35 cellular contexts compared by ENCODE assay signal in the genomic region with DNA sequence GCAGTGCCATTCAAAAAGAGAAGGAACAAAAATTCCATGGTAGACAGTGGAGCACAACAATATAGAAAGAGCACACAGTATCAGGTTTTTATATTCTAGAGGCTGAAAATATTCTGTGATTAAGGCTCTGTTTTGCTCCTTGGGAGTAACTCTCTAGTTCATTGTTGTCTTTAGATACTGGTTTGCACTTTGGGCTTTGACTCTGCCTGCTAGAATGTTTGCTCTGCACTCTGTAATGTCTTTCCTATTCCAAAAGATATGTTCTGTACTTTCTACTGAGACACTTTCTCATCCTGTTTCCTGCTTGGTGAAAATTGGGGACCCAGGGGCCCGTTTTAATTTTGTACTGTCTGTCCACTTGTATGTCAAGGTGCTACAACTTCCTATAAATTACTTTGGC.
"Had no signal": no experiment of that assay in that cellular context is flagged by ENCODE, and none has a peak within 500 bp of the region (broad histone marks: within the 10 kb centered on the region; RNA-seq: fewer than 3 reads in every experiment).

No MANE protein-coding gene starts in this region.

- H3K36me3 ChIP-seq: MG63 had no signal

- H3K27ac ChIP-seq: KMS-11 had no signal

- H3K9ac ChIP-seq: KMS-11 had no signal

- H3K4me2 ChIP-seq: KMS-11 had no signal

- H3K9me3 ChIP-seq: MG63 had no signal

- DNase-seq: Karpas-422, Kasumi-1, MG63, MM.1S, MV-4-11, NCI-H1048, NCI-H1092, NCI-H1092 treated with DMSO at 0.1 percent for 48 hours, NCI-H1105, NCI-H1105 treated with DMSO at 0.1 percent for 48 hours, NCI-H1417, NCI-H1417 treated with DMSO at 0.1 percent for 48 hours, NCI-H1436, NCI-H1436 treated with DMSO at 0.1 percent for 48 hours, NCI-H146, NCI-H1694, NCI-H1694 treated with DMSO at 0.1 percent for 48 hours, NCI-H187, NCI-H187 treated with DMSO at 0.1 percent for 48 hours, NCI-H1930, NCI-H2029, NCI-H2029 treated with DMSO at 0.1 percent for 48 hours, NCI-H2081, NCI-H2081 treated with DMSO at 0.1 percent for 48 hours, NCI-H2107, NCI-H2171, NCI-H2171 treated with DMSO at 0.1 percent for 48 hours, NCI-H2227 treated with DMSO at 0.1 percent for 48 hours, NCI-H226, NCI-H345, NCI-H446, NCI-H446 treated with DMSO at 0.1 percent for 48 hours, NCI-H510A, NCI-H510A treated with DMSO at 0.1 percent for 48 hours had no signal

- H3K4me3 ChIP-seq: MG63 had no signal

- H3K27me3 ChIP-seq: MG63 had no signal
